ENCODE assay signal across 22 cellular contexts in genomic region chr5:90968319-90968718, GRCh38.
DNase-seq lines count a peak whose midpoint lies in the region; ATAC-seq, FAIRE-seq and TF ChIP-seq lines count a peak whose summit lies in the region.
"Had no signal": no experiment of that assay in that cellular context is flagged by ENCODE, and none has a peak within 500 bp of the region (broad histone marks: within the 10 kb centered on the region; RNA-seq: fewer than 3 reads in every experiment).

No MANE protein-coding gene starts in this region.

- no peaks in the 10 kb centered on the region for H3K36me3 ChIP-seq in SK-N-SH (replicated peaks in 1 of 2; ENCODE audit: control insufficient read depth in 1 of 2, insufficient read depth in 2 of 2, low read length in 1 of 2)
- H3K36me3 ChIP-seq: left lung had no signal

- peak; percentile 35 for DNase-seq in Jurkat, Clone E6-1 (ENCODE audit: low read depth, low spot score)
- DNase-seq in SK-N-SH: peak; percentile 36
- peak; percentile 37 for DNase-seq in choroid plexus epithelial cell (ENCODE audit: low read depth)
- DNase-seq in myocyte (ENCODE audit: low read depth): peak; percentile 40
- DNase-seq in stimulated activated naive B cell treated with anti-CD40 and anti-IgM and Interleukin-4, amounts not matched to agents 10 μg/mL and 1 μg/mL and 100 μg/mL, for 72 hours: no peak
- no peak for DNase-seq in GM12892 (ENCODE audit: insufficient read length)
- no peak for DNase-seq in endothelial cell (ENCODE audit: low spot score)
- DNase-seq: activated CD8-positive, alpha-beta memory T cell treated with anti-CD3 and anti-CD28 coated beads, Interleukin-2, amount 50 U/mL, for 4 hours; central memory CD4-positive, alpha-beta T cell; DMS79 treated with DMSO at 0.1 percent for 48 hours; dorsolateral prefrontal cortex; erythroblast; left lung; NCI-H1436; NCI-H510A treated with DMSO at 0.1 percent for 48 hours; psoas muscle; stimulated activated CD4-positive, alpha-beta T cell treated with anti-CD3 and anti-CD28 coated beads, Interleukin-4, amount 100 ng/mL, for 4 hours had no signal

- H3K9me2 ChIP-seq in SK-N-SH: no peaks in the 10 kb centered on the region

- no peaks in the 10 kb centered on the region for H3K36me3 Mint-ChIP-seq in stimulated activated naive B cell treated with anti-CD40 and anti-IgM and Interleukin-4, amounts not matched to agents 10 μg/mL and 1 μg/mL and 100 μg/mL, for 72 hours
- peaks cover 13% of the 10 kb centered on the region for H3K36me3 Mint-ChIP-seq in endothelial cell (ENCODE audit: low read depth, unreplicated experiment)

- H3K27ac ChIP-seq in SK-N-SH (ENCODE audit: low read depth in 2 of 2, low read length in 1 of 2): peak overlapping the region in 1 of 2 experiments; percentile 99; a peak in 2 of 4 replicates
- H3K27ac ChIP-seq: dorsolateral prefrontal cortex, left lung, psoas muscle, VCaP had no signal

- H2AFZ ChIP-seq in SK-N-SH (ENCODE audit: low read depth): no peak overlapping the region

- TF ChIP-seq CTCF in SK-N-SH (IDR thresholded peaks at IDR 0.05): no peak
- no peak for TF ChIP-seq CTCF in choroid plexus epithelial cell (conservative IDR thresholded peaks at IDR 0.05; ENCODE audit: low read depth, low read length)
- TF ChIP-seq CTCF in endothelial cell (IDR thresholded peaks at IDR 0.05; ENCODE audit: unreplicated experiment): no peak

- no peaks in the 10 kb centered on the region for H3K9me3 ChIP-seq in SK-N-SH
- H3K9me3 ChIP-seq: psoas muscle had no signal

- no peak overlapping the region for H3K4me2 ChIP-seq in SK-N-SH

- peaks cover 18 to 28% of the 10 kb centered on the region in 2 donors for H3K27me3 Mint-ChIP-seq in stimulated activated naive B cell treated with anti-CD40 and anti-IgM and Interleukin-4, amounts not matched to agents 10 μg/mL and 1 μg/mL and 100 μg/mL, for 72 hours
- H3K27me3 Mint-ChIP-seq in endothelial cell (ENCODE audit: unreplicated experiment): peaks cover 1% of the 10 kb centered on the region

- no peak overlapping the region for H3K27ac Mint-ChIP-seq in stimulated activated naive B cell treated with anti-CD40 and anti-IgM and Interleukin-4, amounts not matched to agents 10 μg/mL and 1 μg/mL and 100 μg/mL, for 72 hours
- no peak overlapping the region for H3K27ac Mint-ChIP-seq in endothelial cell (ENCODE audit: unreplicated experiment)

- TF ChIP-seq EP300 in SK-N-SH (IDR thresholded peaks at IDR 0.05; ENCODE audit: borderline replicate concordance in 1 of 2, low read depth in 1 of 2, low read length in 1 of 2): peak in 1 of 2 experiments; percentile 51; a peak in 1 of 4 replicates

- H3K9ac ChIP-seq in SK-N-SH: no peak overlapping the region

- H3K27me3 ChIP-seq in SK-N-SH (ENCODE audit: insufficient read depth): no peaks in the 10 kb centered on the region
- H3K27me3 ChIP-seq: dorsolateral prefrontal cortex, left lung had no signal

- H3F3A ChIP-seq in SK-N-SH (replicated peaks; ENCODE audit: insufficient read depth): no peaks in the 10 kb centered on the region

- no peak for FAIRE-seq in GM12892 (lab: Jason Lieb, UNC)
- FAIRE-seq: H54, HTR-8/SVneo had no signal

- no peak for TF ChIP-seq POLR2A in GM12892 (IDR thresholded peaks at IDR 0.05; ENCODE audit: low read depth, low read length)

- H3K79me2 ChIP-seq in SK-N-SH (ENCODE audit: insufficient read depth): no peaks in the 10 kb centered on the region

- no peak for TF ChIP-seq RAD21 in SK-N-SH (IDR thresholded peaks at IDR 0.05; ENCODE audit: low read length)

- H3K9me3 Mint-ChIP-seq in stimulated activated naive B cell treated with anti-CD40 and anti-IgM and Interleukin-4, amounts not matched to agents 10 μg/mL and 1 μg/mL and 100 μg/mL, for 72 hours: peaks cover 4% of the 10 kb centered on the region in 2 donors
- peaks cover 4% of the 10 kb centered on the region for H3K9me3 Mint-ChIP-seq in endothelial cell (ENCODE audit: unreplicated experiment)

- CTCF ChIA-PET in SK-N-SH (lab: Yijun Ruan, JAX): interaction anchor here (0.7 to 2.3 kb wide), 4 partner anchors 13 to 44 kb away, joined by 3 to 11 read pairs (median 5); no protein-coding TSS in a partner anchor

- H3K4me3 Mint-ChIP-seq in stimulated activated naive B cell treated with anti-CD40 and anti-IgM and Interleukin-4, amounts not matched to agents 10 μg/mL and 1 μg/mL and 100 μg/mL, for 72 hours: no peak overlapping the region
- no peak overlapping the region for H3K4me3 Mint-ChIP-seq in endothelial cell (ENCODE audit: unreplicated experiment)

- H3K4me3 ChIP-seq in Jurkat, Clone E6-1 (ENCODE audit: low read length): no peak overlapping the region
- H3K4me3 ChIP-seq in SK-N-SH (ENCODE audit: low read depth in 2 of 2, low read length in 1 of 2) (no peak overlapping the region), choroid plexus epithelial cell (ENCODE audit: low read depth, low read length) (no peak overlapping the region)
- H3K4me3 ChIP-seq: dorsolateral prefrontal cortex, left lung, psoas muscle had no signal

- peaks cover 0 to 11% of the 10 kb centered on the region in 2 experiments; a peak in 2 of 4 replicates for H3K4me1 ChIP-seq in SK-N-SH (ENCODE audit: control insufficient read depth in 1 of 2, insufficient read depth in 2 of 2, low read depth in 1 of 2, low read length in 1 of 2)
- H3K4me1 ChIP-seq: left lung, psoas muscle had no signal

- H4K20me1 ChIP-seq in SK-N-SH (ENCODE audit: insufficient read depth): no peaks in the 10 kb centered on the region

- POLR2A ChIA-PET in SK-N-SH (lab: Yijun Ruan, JAX): no interaction called here

- no peak for ATAC-seq in stimulated activated naive B cell treated with anti-CD40 and anti-IgM and Interleukin-4, amounts not matched to agents 10 μg/mL and 1 μg/mL and 100 μg/mL, for 72 hours (replicated peaks)
- ATAC-seq in esophagus mucosa: no peak
- ATAC-seq: left lung, psoas muscle, Right ventricle myocardium inferior had no signal

- no peaks in the 10 kb centered on the region for H3K4me1 Mint-ChIP-seq in stimulated activated naive B cell treated with anti-CD40 and anti-IgM and Interleukin-4, amounts not matched to agents 10 μg/mL and 1 μg/mL and 100 μg/mL, for 72 hours
- H3K4me1 Mint-ChIP-seq in endothelial cell (ENCODE audit: unreplicated experiment): peaks cover 3% of the 10 kb centered on the region

TF ChIP-seq in SK-N-SH, 30 proteins besides CTCF, POLR2A, EP300 and RAD21:
- TF ChIP-seq TCF12 (IDR thresholded peaks at IDR 0.05): peak; percentile 12; the same call in 1 of the 2 replicates
- no peak for TF ChIP-seq MEF2A (IDR thresholded peaks at IDR 0.05; ENCODE audit: borderline replicate concordance, low read depth)
- no peak for TF ChIP-seq NFIC (IDR thresholded peaks at IDR 0.05; ENCODE audit: borderline replicate concordance)
- no peak for TF ChIP-seq GATA2 (CRISPR knock-in tag; IDR thresholded peaks at IDR 0.05)
- TF ChIP-seq RCOR1 (IDR thresholded peaks at IDR 0.05; ENCODE audit: low read length): peak; percentile 14; the same call in 1 of the 2 replicates
- TF ChIP-seq, protein P1, sequence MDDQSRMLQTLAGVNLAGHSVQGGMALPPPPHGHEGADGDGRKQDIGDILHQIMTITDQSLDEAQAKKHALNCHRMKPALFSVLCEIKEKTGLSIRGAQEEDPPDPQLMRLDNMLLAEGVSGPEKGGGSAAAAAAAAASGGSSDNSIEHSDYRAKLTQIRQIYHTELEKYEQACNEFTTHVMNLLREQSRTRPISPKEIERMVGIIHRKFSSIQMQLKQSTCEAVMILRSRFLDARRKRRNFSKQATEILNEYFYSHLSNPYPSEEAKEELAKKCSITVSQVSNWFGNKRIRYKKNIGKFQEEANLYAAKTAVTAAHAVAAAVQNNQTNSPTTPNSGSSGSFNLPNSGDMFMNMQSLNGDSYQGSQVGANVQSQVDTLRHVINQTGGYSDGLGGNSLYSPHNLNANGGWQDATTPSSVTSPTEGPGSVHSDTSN (IDR thresholded peaks at IDR 0.05): 0 out of 2 replicates have a peak, but pooled peaks have one; percentile 12
- TF ChIP-seq YY1 (IDR thresholded peaks at IDR 0.05; ENCODE audit: low read depth): no peak
- TF ChIP-seq, protein P2, sequence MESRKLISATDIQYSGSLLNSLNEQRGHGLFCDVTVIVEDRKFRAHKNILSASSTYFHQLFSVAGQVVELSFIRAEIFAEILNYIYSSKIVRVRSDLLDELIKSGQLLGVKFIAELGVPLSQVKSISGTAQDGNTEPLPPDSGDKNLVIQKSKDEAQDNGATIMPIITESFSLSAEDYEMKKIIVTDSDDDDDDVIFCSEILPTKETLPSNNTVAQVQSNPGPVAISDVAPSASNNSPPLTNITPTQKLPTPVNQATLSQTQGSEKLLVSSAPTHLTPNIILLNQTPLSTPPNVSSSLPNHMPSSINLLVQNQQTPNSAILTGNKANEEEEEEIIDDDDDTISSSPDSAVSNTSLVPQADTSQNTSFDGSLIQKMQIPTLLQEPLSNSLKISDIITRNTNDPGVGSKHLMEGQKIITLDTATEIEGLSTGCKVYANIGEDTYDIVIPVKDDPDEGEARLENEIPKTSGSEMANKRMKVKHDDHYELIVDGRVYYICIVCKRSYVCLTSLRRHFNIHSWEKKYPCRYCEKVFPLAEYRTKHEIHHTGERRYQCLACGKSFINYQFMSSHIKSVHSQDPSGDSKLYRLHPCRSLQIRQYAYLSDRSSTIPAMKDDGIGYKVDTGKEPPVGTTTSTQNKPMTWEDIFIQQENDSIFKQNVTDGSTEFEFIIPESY (IDR thresholded peaks at IDR 0.05; ENCODE audit: borderline replicate concordance, low read depth): no peak

Comparison
In these comparisons a context has a peak if more than half of its experiments do, and no peak if none do; other contexts are left out.
1. DNase-seq: peak in Jurkat, Clone E6-1 (single experiment), SK-N-SH (single experiment), choroid plexus epithelial cell (single experiment) and myocyte (single experiment); none in stimulated activated naive B cell treated with anti-CD40 and anti-IgM and Interleukin-4, amounts not matched to agents 10 μg/mL and 1 μg/mL and 100 μg/mL, for 72 hours (single experiment), GM12892 (single experiment) and endothelial cell (single experiment).